In the genomic region with DNA sequence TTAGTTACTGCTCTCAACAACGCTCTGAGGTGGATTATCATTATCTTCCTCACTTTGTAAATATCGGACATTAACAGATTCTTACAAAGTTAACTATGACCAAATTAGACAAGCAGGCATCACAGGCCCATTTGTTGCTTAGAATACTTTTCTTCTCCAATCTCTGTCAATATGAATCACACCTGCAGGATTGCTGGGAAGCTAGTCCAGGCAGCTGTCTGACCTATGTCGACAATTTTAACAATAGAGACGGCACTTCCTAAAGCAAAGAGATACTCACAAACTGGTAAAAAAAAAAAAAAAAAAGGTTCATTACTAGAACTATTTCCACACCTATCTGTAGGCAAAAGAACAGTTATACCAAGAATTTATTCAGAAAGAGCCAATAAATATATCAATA, we compare ENCODE assay signal across 20 cellular contexts.
"Had no signal": no experiment of that assay in that cellular context is flagged by ENCODE, and none has a peak within 500 bp of the region (broad histone marks: within the 10 kb centered on the region; RNA-seq: fewer than 3 reads in every experiment).

No MANE protein-coding gene starts in this region.

- H3K27me3 ChIP-seq: esophagus muscularis mucosa, foreskin keratinocyte, gastroesophageal sphincter, heart right ventricle, left lung had no signal

- DNase-seq: cortex of kidney; effector CD8-positive, alpha-beta T cell; effector memory CD8-positive, alpha-beta T cell; endodermal cell; erythroblast; glutamatergic neuron; head of caudate nucleus; heart right ventricle; hippocampal formation; left cardiac atrium; left lung; left ventricle myocardium superior; lower lobe of right lung; mesenchymal stem cell; mucosa of descending colon; naive B cell; naive thymus-derived CD8-positive, alpha-beta T cell had no signal

- H3K27ac ChIP-seq: esophagus muscularis mucosa, foreskin keratinocyte, gastroesophageal sphincter, heart right ventricle, left lung, lower lobe of right lung had no signal

- H3K4me1 ChIP-seq: esophagus muscularis mucosa, gastroesophageal sphincter, left lung, lower lobe of right lung had no signal

- H3K36me3 ChIP-seq: esophagus muscularis mucosa, gastroesophageal sphincter, heart right ventricle, left lung, lower lobe of right lung had no signal

- ATAC-seq: effector memory CD8-positive, alpha-beta T cell; foreskin keratinocyte; gastroesophageal sphincter; heart right ventricle; left cardiac atrium; left lung; left ventricle myocardium superior; lower lobe of right lung; mucosa of descending colon; naive thymus-derived CD8-positive, alpha-beta T cell had no signal

- H3K4me3 ChIP-seq: esophagus muscularis mucosa, gastroesophageal sphincter, heart right ventricle, left lung, lower lobe of right lung, mucosa of descending colon had no signal

- H3K9me3 ChIP-seq: esophagus muscularis mucosa, gastroesophageal sphincter, heart right ventricle, left lung, lower lobe of right lung, mucosa of descending colon had no signal
